6 cellular contexts compared by ENCODE assay signal in genomic region chr15:34158355-34158754, GRCh38.
"Had no signal": no experiment of that assay in that cellular context is flagged by ENCODE, and none has a peak within 500 bp of the region (broad histone marks: within the 10 kb centered on the region; RNA-seq: fewer than 3 reads in every experiment).

No MANE protein-coding gene starts in this region.

- DNase-seq: IMR-90, KBM-7, KG1 had no signal

- H3K4me3 ChIP-seq: K562 had no signal

- H3K27ac ChIP-seq: HL-60 had no signal

- FAIRE-seq: HTR-8/SVneo, K562 had no signal

- ATAC-seq: K562 had no signal
